ENCODE assay signal across 9 cellular contexts in the genomic region with DNA sequence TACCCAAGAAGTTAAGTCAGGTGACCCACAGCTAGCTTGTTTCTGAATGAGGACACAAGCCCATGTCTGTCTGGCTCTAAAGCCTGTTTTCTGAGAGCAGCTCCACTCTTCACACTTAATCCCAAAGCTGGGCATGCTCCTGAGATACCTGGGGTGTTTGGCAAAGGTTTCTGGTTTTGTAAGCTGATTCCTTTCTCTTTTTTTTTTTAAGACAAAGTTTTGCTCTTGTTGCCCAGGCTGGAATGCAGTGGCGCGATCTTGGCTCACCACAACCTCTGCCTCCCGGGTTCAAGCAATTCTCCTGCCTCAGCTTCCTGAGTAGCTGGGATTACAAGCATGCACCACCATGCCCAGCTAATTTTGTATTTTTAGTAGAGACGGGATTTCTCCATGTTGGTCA. TPM values are rescaled to one million over a fixed set of nuclear protein-coding genes. Genes with fewer than 3 reads are reported as not detected.
"Had no signal": no experiment of that assay in that cellular context is flagged by ENCODE, and none has a peak within 500 bp of the region (broad histone marks: within the 10 kb centered on the region; RNA-seq: fewer than 3 reads in every experiment).

No MANE protein-coding gene starts in this region.

RNA-seq across cellular contexts. Expression of gene GNG3, which starts 13.9 kb away (rescaled TPM):
- total RNA-seq: OCI-LY7, PC-3, Peyer's patch, Right ventricle myocardium inferior, Right ventricle myocardium superior, RPMI7951, SJCRH30, SJSA1, SK-MEL-5 had no signal
